7 cellular contexts compared by ENCODE assay signal in the genomic region with DNA sequence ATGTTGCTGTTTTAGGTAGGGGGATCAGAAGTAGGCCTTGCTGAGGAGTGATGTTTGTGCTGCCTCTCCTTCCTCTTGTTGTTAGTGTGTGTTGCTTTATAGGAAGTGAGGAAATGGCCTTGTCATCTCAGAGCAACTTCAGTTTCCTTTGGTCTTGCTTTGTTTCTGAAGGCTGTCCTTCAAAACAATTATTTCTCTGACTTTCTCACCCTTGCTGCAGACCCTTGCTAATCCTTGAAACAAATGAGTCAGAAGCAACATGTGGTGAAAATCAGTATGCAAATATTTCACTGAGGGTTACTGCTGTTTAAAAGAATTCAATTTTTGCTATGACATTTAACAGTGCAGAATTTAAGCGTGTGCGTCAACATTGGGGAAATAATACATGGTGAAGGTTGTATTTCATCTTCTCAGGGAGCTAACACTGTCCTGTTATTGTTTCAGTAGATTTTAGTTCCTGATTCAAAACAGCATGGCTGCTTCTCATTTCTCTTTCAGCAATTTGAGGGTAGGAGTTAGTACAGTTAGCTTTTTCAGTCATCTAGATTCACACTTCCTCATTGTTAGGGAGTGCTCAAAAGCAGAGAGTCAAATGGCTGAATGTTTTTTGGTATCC. TPM values are rescaled to one million over a fixed set of nuclear protein-coding genes. Genes with fewer than 3 reads are reported as not detected.
DNase-seq lines count a peak whose midpoint lies in the region; ATAC-seq and TF ChIP-seq lines count a peak whose summit lies in the region.

No MANE protein-coding gene starts in this region.

- H3K27me3 ChIP-seq in heart right ventricle = no peaks in the 10 kb centered on the region
- no peaks in the 10 kb centered on the region for H3K27me3 ChIP-seq in WERI-Rb-1 (ENCODE audit: insufficient read depth, low read depth, severe bottlenecking)

- H3K27ac ChIP-seq in heart right ventricle (peak overlapping the region in 6 of 10 donors; percentile 1 to 82 (median 41)), WERI-Rb-1 (no peak overlapping the region)

- 92 to 95% methylated on average over 2 of the region's 2 CpGs for WGBS in heart right ventricle, 2 donors

- no peak for TF ChIP-seq CTCF in heart right ventricle (IDR thresholded peaks at IDR 0.05)
- TF ChIP-seq CTCF in WERI-Rb-1 (IDR thresholded peaks at IDR 0.05; ENCODE audit: low read depth, low read length) = no peak

- intact Hi-C loops in heart right ventricle (cut with DNase I) = no loop called here

- H3K4me1 ChIP-seq in heart right ventricle = peaks cover 0 to 68% (median 15%) of the 10 kb centered on the region in 9 donors

- H3K36me3 ChIP-seq in heart right ventricle (peaks cover 0 to 69% (median 0%) of the 10 kb centered on the region in 9 donors), WERI-Rb-1 (no peaks in the 10 kb centered on the region)

- H3K9me3 ChIP-seq in heart right ventricle = no peaks in the 10 kb centered on the region
- H3K9me3 ChIP-seq in WERI-Rb-1 (ENCODE audit: severe bottlenecking) = no peaks in the 10 kb centered on the region

- H3K4me3 ChIP-seq in heart right ventricle (no peak overlapping the region), WERI-Rb-1 (ENCODE audit: low read depth, low read length) (no peak overlapping the region)

- DNase-seq in NOMO-1 (lab: John Stamatoyannopoulos, UW; ENCODE audit: unreplicated experiment in 2 of 2) (peak; percentile 50 to 88), heart right ventricle (no peak), occipital lobe (lab: John Stamatoyannopoulos, UW) (no peak), NCI-H2171 treated with DMSO at 0.1 percent for 48 hours (lab: John Stamatoyannopoulos, UW) (no peak), WERI-Rb-1 (no peak)

- ATAC-seq in GM18870 (IDR thresholded peaks at IDR 0.05; ENCODE audit: unreplicated experiment) (peak; percentile 92), HG02642 (IDR thresholded peaks at IDR 0.05; ENCODE audit: poor library complexity, unreplicated experiment) (peak; percentile 87), heart right ventricle (peak in 4 of 8 donors; percentile 50 to 58 (median 56))

RNA-seq across cellular contexts. Expression of gene RNF144B, which starts 13.8 kb away (rescaled TPM):
- total RNA-seq in heart right ventricle (10 to 100 TPM in 5 of 10 donors, 1 to 10 TPM in 5; 4.6 to 25.5 (median 12.1) TPM), occipital lobe (3.1 TPM)
- 1 to 10 TPM; 6.1 to 8.3 TPM for polyA plus RNA-seq in heart right ventricle

Comparison
In these comparisons a context has a peak if more than half of its experiments do, and no peak if none do; other contexts are left out.
1. DNase-seq: peak in NOMO-1 (2 of 2); none in heart right ventricle (0 of 2), occipital lobe (single experiment), NCI-H2171 treated with DMSO at 0.1 percent for 48 hours (single experiment) and WERI-Rb-1 (single experiment).